Comparison of ENCODE assay signal across 8 cellular contexts in the genomic region with DNA sequence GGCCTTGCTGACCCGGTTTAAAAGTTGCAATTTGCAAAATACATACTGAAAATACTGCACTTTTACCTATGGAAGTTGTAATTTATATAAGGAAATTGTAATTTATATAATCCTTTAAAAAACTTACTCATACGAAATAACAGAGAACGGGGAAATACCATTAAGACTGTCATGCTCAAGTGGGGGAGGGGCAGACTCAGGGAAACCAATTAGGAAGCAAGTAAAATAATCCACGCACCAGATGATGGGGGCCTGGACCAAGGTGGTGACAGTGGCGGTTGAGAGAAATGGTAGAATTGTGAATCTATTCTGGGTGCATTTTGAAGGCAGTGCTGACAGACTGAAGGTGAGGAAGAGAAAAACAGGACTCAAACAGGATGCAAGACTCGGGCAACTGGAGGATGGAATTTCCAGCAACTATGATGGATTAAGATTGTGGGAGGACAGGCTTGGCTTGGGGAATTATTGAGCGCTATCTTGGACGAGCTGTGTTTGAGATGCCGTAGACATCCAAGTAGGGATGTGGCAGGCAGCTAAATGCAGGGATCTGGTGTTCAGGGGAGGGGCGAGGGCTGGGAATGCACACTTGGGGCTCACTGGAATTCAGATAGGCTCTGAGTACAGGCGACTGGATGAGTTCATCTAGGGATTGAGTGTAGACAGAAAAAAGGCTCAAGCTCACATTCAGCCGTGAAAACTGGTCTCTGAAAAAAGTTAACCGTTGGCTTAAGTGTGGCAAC. TPM values are rescaled to one million over a fixed set of nuclear protein-coding genes. Genes with fewer than 3 reads are reported as not detected.
DNase-seq lines count a peak whose midpoint lies in the region; ATAC-seq and TF ChIP-seq lines count a peak whose summit lies in the region.

No MANE protein-coding gene starts in this region.

- peak overlapping the region; percentile 87 to 98 (median 95) for H3K27ac Mint-ChIP-seq in CD4-positive, alpha-beta memory T cell

- peaks cover 12 to 19% (median 15%) of the 10 kb centered on the region in 4 donors for H3K4me1 Mint-ChIP-seq in CD4-positive, alpha-beta memory T cell

- CTCF ChIA-PET in CD4-positive, alpha-beta memory T cell (lab: Charles Lee; ENCODE audit: partially characterized antibody): interaction anchor here (1.3 kb wide), 1 partner anchor 57 kb away, joined by 5 read pairs; no protein-coding TSS in a partner anchor

- peak overlapping the region; percentile 72 for H3K27ac ChIP-seq in CD4-positive, alpha-beta memory T cell (ENCODE audit: low read depth, low read length)
- H3K27ac ChIP-seq in brain microvascular endothelial cell (peak overlapping the region; percentile 84), suprapubic skin (peak overlapping the region; percentile 84)

- intact Hi-C loops in CD4-positive, alpha-beta memory T cell (cut with micrococcal nuclease): loop anchor here (1.0 to 10.0 kb wide), 5 partner anchors 64 to 680 kb away; a partner anchor contains a TSS

- in situ Hi-C loops in brain microvascular endothelial cell (cut with HindIII; ENCODE audit: low pct_ligation_motif_present, low sequenced_read_pairs): no loop called here

- peaks cover 0 to 2% (median 0%) of the 10 kb centered on the region in 8 donors for H3K9me3 Mint-ChIP-seq in CD4-positive, alpha-beta memory T cell

- no peak for ATAC-seq in HG02642 (IDR thresholded peaks at IDR 0.05; ENCODE audit: poor library complexity, unreplicated experiment)

- H3K36me3 ChIP-seq in CD4-positive, alpha-beta memory T cell (ENCODE audit: insufficient read depth, low read length): no peaks in the 10 kb centered on the region
- H3K36me3 ChIP-seq in brain microvascular endothelial cell (replicated peaks): no peaks in the 10 kb centered on the region
- no peaks in the 10 kb centered on the region for H3K36me3 ChIP-seq in suprapubic skin

- peaks cover 0 to 3% of the 10 kb centered on the region in 2 donors for H3K36me3 Mint-ChIP-seq in CD4-positive, alpha-beta memory T cell

- H3K4me3 ChIP-seq in CD4-positive, alpha-beta memory T cell (ENCODE audit: low read length in 2 of 2): peak overlapping the region; percentile 69 to 75
- H3K4me3 ChIP-seq in brain microvascular endothelial cell (ENCODE audit: low read depth, low read length): peak overlapping the region; percentile 90
- H3K4me3 ChIP-seq in suprapubic skin: peak overlapping the region; percentile 96

- POLR2A ChIA-PET in CD4-positive, alpha-beta memory T cell (lab: Charles Lee; ENCODE audit: partially characterized antibody): interaction anchor here (1.3 kb wide), 1 partner anchor 261 kb away, joined by 5 read pairs; a partner anchor contains a TSS

- DNase-seq in CD4-positive, alpha-beta memory T cell: no peak
- peak; percentile 50 for DNase-seq in LHCN-M2 (ENCODE audit: low read depth)
- peak; percentile 53 for DNase-seq in brain microvascular endothelial cell
- peak; percentile 29 for DNase-seq in kidney glomerular epithelial cell (lab: John Stamatoyannopoulos, UW)
- no peak for DNase-seq in suprapubic skin (ENCODE audit: low spot score in 2 of 2)
- DNase-seq in stimulated activated CD4-positive, alpha-beta T cell treated with anti-CD3 and anti-CD28 coated beads, Interleukin-4, amount 100 ng/mL, for 4 hours: no peak
- no peak for DNase-seq in activated CD8-positive, alpha-beta memory T cell treated with anti-CD3 and anti-CD28 coated beads for 24 hours

- TF ChIP-seq EP300 in suprapubic skin (IDR thresholded peaks at IDR 0.05): no peak

- peaks cover 13% of the 10 kb centered on the region for H3K4me1 ChIP-seq in CD4-positive, alpha-beta memory T cell (ENCODE audit: insufficient read depth, low read length)
- H3K4me1 ChIP-seq in suprapubic skin: peaks cover 19% of the 10 kb centered on the region

- peak overlapping the region; percentile 90 to 99 (median 96) for H3K4me3 Mint-ChIP-seq in CD4-positive, alpha-beta memory T cell

- TF ChIP-seq CTCF in brain microvascular endothelial cell (IDR thresholded peaks at IDR 0.05; ENCODE audit: low read depth, low read length, missing control alignments) (no peak), suprapubic skin (IDR thresholded peaks at IDR 0.05) (no peak)

- WGBS in suprapubic skin: 17% methylated on average over 13 of the region's 13 CpGs

- no peaks in the 10 kb centered on the region for H3K27me3 ChIP-seq in CD4-positive, alpha-beta memory T cell (ENCODE audit: insufficient read depth, low read length)
- H3K27me3 ChIP-seq in brain microvascular endothelial cell (replicated peaks) (no peaks in the 10 kb centered on the region), suprapubic skin (no peaks in the 10 kb centered on the region)

- no peaks in the 10 kb centered on the region for H3K9me3 ChIP-seq in CD4-positive, alpha-beta memory T cell (ENCODE audit: control insufficient read depth in 1 of 2, low read length in 2 of 2)
- H3K9me3 ChIP-seq in suprapubic skin: no peaks in the 10 kb centered on the region

- no peak for TF ChIP-seq POLR2A in suprapubic skin (IDR thresholded peaks at IDR 0.05)

- peaks cover 3 to 7% of the 10 kb centered on the region in 2 donors for H3K27me3 Mint-ChIP-seq in CD4-positive, alpha-beta memory T cell

RNA-seq across cellular contexts. Expression of a gene that starts 1.0 kb away (rescaled TPM):
- total RNA-seq in CD4-positive, alpha-beta memory T cell: not detected
- polyA plus RNA-seq in CD4-positive, alpha-beta memory T cell: not detected
- total RNA-seq in LHCN-M2 (2014; rRNA removed) (0.58 and 0.98 TPM in 2 replicates), suprapubic skin (1 to 10 TPM in 1 of 4 donors, under 1 TPM in 2, not detected in 1; 0.72 to 1.2 (median 0.72) TPM)
- 0.44 TPM for polyA plus RNA-seq in LHCN-M2 (2012)

RNA-seq across cellular contexts. Expression of a gene that starts 7.2 kb away (rescaled TPM):
- total RNA-seq in CD4-positive, alpha-beta memory T cell: 1 to 10 TPM in 1 of 2 experiments, under 1 TPM in 1; 0.58 to 2.4 TPM
- polyA plus RNA-seq in CD4-positive, alpha-beta memory T cell: 1 to 10 TPM; 1.4 to 2.5 TPM
- 2.1 and 4.2 TPM in 2 replicates for total RNA-seq in LHCN-M2 (2014; rRNA removed)
- 3.9 TPM for polyA plus RNA-seq in LHCN-M2 (2012)
- 1 to 10 TPM in 1 of 4 donors, under 1 TPM in 2, not detected in 1; 0.64 to 1.3 (median 0.68) TPM for total RNA-seq in suprapubic skin

Comparison
In these comparisons a context has a peak if more than half of its experiments do, and no peak if none do; other contexts are left out.
1. DNase-seq: peak in LHCN-M2 (single experiment), brain microvascular endothelial cell (single experiment) and kidney glomerular epithelial cell (single experiment); none in CD4-positive, alpha-beta memory T cell (0 of 5), suprapubic skin (0 of 2), stimulated activated CD4-positive, alpha-beta T cell treated with anti-CD3 and anti-CD28 coated beads, Interleukin-4, amount 100 ng/mL, for 4 hours (0 of 2) and activated CD8-positive, alpha-beta memory T cell treated with anti-CD3 and anti-CD28 coated beads for 24 hours (single experiment).
2. Peak in every context shown above with its lines, with median percentiles within 50 percentile points of each other: H3K27ac ChIP-seq and H3K4me3 ChIP-seq.